Comparison of ENCODE assay signal across 1 cellular context in the genomic region with DNA sequence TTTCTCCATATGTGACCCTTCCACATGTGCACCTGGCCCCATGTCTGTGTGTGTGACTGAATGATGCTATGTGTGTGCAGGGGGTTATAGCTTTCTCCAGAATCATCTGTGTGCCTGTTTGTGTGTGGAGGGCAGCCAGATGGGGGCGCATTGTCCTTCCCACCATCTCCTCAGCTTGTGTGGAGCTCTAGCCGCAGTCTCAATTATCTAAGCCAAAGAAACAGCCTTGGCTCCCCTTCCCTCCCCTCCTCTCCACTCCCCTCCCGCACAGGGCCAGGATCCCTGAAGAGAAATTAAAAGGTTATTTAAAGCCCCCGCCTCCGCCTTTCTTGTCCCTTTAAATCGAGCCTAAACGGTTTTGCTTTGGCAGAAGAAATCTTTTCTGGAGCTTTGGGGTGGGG.
TF ChIP-seq lines count a peak whose summit lies in the region.

No MANE protein-coding gene starts in this region.

TF ChIP-seq in K562, 482 proteins besides CTCF, POLR2A, EP300 and RAD21 (continued from another document):
- TF ChIP-seq CTCFL (IDR thresholded peaks at IDR 0.05; ENCODE audit: borderline replicate concordance, insufficient read depth, low read depth, low read length, poor library complexity, severe bottlenecking), result peak; percentile 78
- no peak for TF ChIP-seq ZSCAN32 (CRISPR knock-in tag; IDR thresholded peaks at IDR 0.05)
- no peak for TF ChIP-seq ATF7 (IDR thresholded peaks at IDR 0.05)
- 0 out of 2 replicates have a peak, but pooled peaks have one; percentile 60 for TF ChIP-seq XRCC5 (IDR thresholded peaks at IDR 0.05; ENCODE audit: low read depth, low read length)
- TF ChIP-seq ZNF507 (tag; conservative IDR thresholded peaks at IDR 0.05), result no peak
- TF ChIP-seq, protein P1, sequence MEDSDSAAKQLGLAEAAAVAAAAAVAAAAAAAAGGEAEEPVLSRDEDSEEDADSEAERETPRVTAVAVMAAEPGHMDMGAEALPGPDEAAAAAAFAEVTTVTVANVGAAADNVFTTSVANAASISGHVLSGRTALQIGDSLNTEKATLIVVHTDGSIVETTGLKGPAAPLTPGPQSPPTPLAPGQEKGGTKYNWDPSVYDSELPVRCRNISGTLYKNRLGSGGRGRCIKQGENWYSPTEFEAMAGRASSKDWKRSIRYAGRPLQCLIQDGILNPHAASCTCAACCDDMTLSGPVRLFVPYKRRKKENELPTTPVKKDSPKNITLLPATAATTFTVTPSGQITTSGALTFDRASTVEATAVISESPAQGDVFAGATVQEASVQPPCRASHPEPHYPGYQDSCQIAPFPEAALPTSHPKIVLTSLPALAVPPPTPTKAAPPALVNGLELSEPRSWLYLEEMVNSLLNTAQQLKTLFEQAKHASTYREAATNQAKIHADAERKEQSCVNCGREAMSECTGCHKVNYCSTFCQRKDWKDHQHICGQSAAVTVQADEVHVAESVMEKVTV (CRISPR knock-in tag; IDR thresholded peaks at IDR 0.05), result 0 out of 2 replicates have a peak, but pooled peaks have one; percentile 12
